16 cellular contexts compared by ENCODE assay signal in genomic region chr16:10078541-10078949, GRCh38.
DNase-seq lines count a peak whose midpoint lies in the region; ATAC-seq, FAIRE-seq and TF ChIP-seq lines count a peak whose summit lies in the region.
"Had no signal": no experiment of that assay in that cellular context is flagged by ENCODE, and none has a peak within 500 bp of the region (broad histone marks: within the 10 kb centered on the region; RNA-seq: fewer than 3 reads in every experiment).

No MANE protein-coding gene starts in this region.

- H3K27me3 Mint-ChIP-seq in astrocyte (ENCODE audit: low read depth, unreplicated experiment): no peaks in the 10 kb centered on the region
- no peaks in the 10 kb centered on the region for H3K27me3 Mint-ChIP-seq in activated naive CD8-positive, alpha-beta T cell treated with anti-CD3 and anti-CD28 coated beads for 36 hours
- H3K27me3 Mint-ChIP-seq: T-helper 17 cell had no signal

- no peak for ATAC-seq in HG02798 (IDR thresholded peaks at IDR 0.05; ENCODE audit: poor library complexity, unreplicated experiment)
- ATAC-seq: left colon, T-helper 17 cell had no signal

- H3K9me3 ChIP-seq in astrocyte (ENCODE audit: insufficient read depth, low read depth, low read length): no peaks in the 10 kb centered on the region

- H3K27me3 ChIP-seq in astrocyte (ENCODE audit: insufficient read depth, low read length): no peaks in the 10 kb centered on the region

- no peak overlapping the region for H3K27ac Mint-ChIP-seq in astrocyte (ENCODE audit: unreplicated experiment)
- H3K27ac Mint-ChIP-seq in activated naive CD8-positive, alpha-beta T cell treated with anti-CD3 and anti-CD28 coated beads for 36 hours: no peak overlapping the region
- H3K27ac Mint-ChIP-seq: activated naive CD8-positive, alpha-beta T cell; T-helper 17 cell had no signal

- no peak overlapping the region for H3K4me3 Mint-ChIP-seq in astrocyte (ENCODE audit: unreplicated experiment)
- H3K4me3 Mint-ChIP-seq in activated naive CD8-positive, alpha-beta T cell treated with anti-CD3 and anti-CD28 coated beads for 36 hours: no peak overlapping the region
- H3K4me3 Mint-ChIP-seq: activated naive CD8-positive, alpha-beta T cell; T-helper 17 cell had no signal

- peaks cover 38% of the 10 kb centered on the region for H3K4me1 ChIP-seq in astrocyte (ENCODE audit: insufficient read depth, low read length)
- H3K4me1 ChIP-seq: parathyroid adenoma had no signal

- no peaks in the 10 kb centered on the region for H3K36me3 ChIP-seq in astrocyte (ENCODE audit: insufficient read depth, low read length)

- FAIRE-seq in astrocyte (lab: Jason Lieb, UNC) (no peak), GM12892 (lab: Jason Lieb, UNC) (no peak)
- FAIRE-seq: A204.1 had no signal

- H3K36me3 Mint-ChIP-seq in astrocyte (ENCODE audit: low read depth, unreplicated experiment): no peaks in the 10 kb centered on the region
- no peaks in the 10 kb centered on the region for H3K36me3 Mint-ChIP-seq in activated naive CD8-positive, alpha-beta T cell treated with anti-CD3 and anti-CD28 coated beads for 36 hours
- H3K36me3 Mint-ChIP-seq: activated naive CD8-positive, alpha-beta T cell had no signal

- peak overlapping the region; percentile 20 for H3K9ac ChIP-seq in astrocyte (ENCODE audit: low read length)
- H3K9ac ChIP-seq: parathyroid adenoma had no signal

- no peak overlapping the region for H3K4me2 ChIP-seq in astrocyte (ENCODE audit: low read length)

- no peak overlapping the region for H3K4me3 ChIP-seq in astrocyte (ENCODE audit: insufficient read depth, low read depth, low read length)

- H3K9me3 Mint-ChIP-seq in astrocyte (ENCODE audit: unreplicated experiment): peaks cover 6% of the 10 kb centered on the region
- H3K9me3 Mint-ChIP-seq in activated naive CD8-positive, alpha-beta T cell treated with anti-CD3 and anti-CD28 coated beads for 36 hours: no peaks in the 10 kb centered on the region

- peaks cover 32% of the 10 kb centered on the region for H3K4me1 Mint-ChIP-seq in astrocyte (ENCODE audit: low read depth, unreplicated experiment)
- H3K4me1 Mint-ChIP-seq in activated naive CD8-positive, alpha-beta T cell treated with anti-CD3 and anti-CD28 coated beads for 36 hours: no peaks in the 10 kb centered on the region
- H3K4me1 Mint-ChIP-seq: T-helper 17 cell had no signal

- TF ChIP-seq POLR2A in GM12892 (IDR thresholded peaks at IDR 0.05; ENCODE audit: low read depth, low read length): no peak

- H3K27ac ChIP-seq in astrocyte (ENCODE audit: low read depth, low read length): no peak overlapping the region
- H3K27ac ChIP-seq: parathyroid adenoma had no signal

- H3K79me2 ChIP-seq in astrocyte (ENCODE audit: insufficient read depth, low read length): no peaks in the 10 kb centered on the region
- H3K79me2 ChIP-seq: parathyroid adenoma had no signal

- TF ChIP-seq CTCF in astrocyte (IDR thresholded peaks at IDR 0.05; ENCODE audit: insufficient read depth, low read depth, low read length): no peak

- H4K20me1 ChIP-seq in astrocyte (ENCODE audit: insufficient read depth, low read length): no peaks in the 10 kb centered on the region

- no peak overlapping the region for H2AFZ ChIP-seq in astrocyte (ENCODE audit: low read depth, low read length)
- H2AFZ ChIP-seq: parathyroid adenoma had no signal

- DNase-seq in NCI-H82 (lab: John Stamatoyannopoulos, UW) (peak; percentile 68), NCI-H82 treated with DMSO at 0.1 percent for 48 hours (lab: John Stamatoyannopoulos, UW; ENCODE audit: unreplicated experiment) (no peak), astrocyte (ENCODE audit: low read depth) (no peak), iPS-NIHi7 (ENCODE audit: extremely low spot score) (peak; percentile 84), NCI-H2081 (lab: John Stamatoyannopoulos, UW) (no peak), GM12892 (ENCODE audit: insufficient read length) (no peak)
- DNase-seq in activated naive CD8-positive, alpha-beta T cell treated with anti-CD3 and anti-CD28 coated beads for 36 hours: no peak
- DNase-seq: activated CD8-positive, alpha-beta memory T cell treated with anti-CD3 and anti-CD28 coated beads, Interleukin-2, amount 50 U/mL, for 4 hours; Kasumi-1; left colon; NCI-H526; T-helper 17 cell had no signal

Comparison
In these comparisons a context has a peak if more than half of its experiments do, and no peak if none do; other contexts are left out.
1. DNase-seq: peak in NCI-H82 (single experiment) and iPS-NIHi7 (single experiment); none in NCI-H82 treated with DMSO at 0.1 percent for 48 hours (single experiment), astrocyte (single experiment), NCI-H2081 (0 of 2), activated naive CD8-positive, alpha-beta T cell treated with anti-CD3 and anti-CD28 coated beads for 36 hours (single experiment) and GM12892 (single experiment).